1 cellular context compared by ENCODE assay signal in the genomic region with DNA sequence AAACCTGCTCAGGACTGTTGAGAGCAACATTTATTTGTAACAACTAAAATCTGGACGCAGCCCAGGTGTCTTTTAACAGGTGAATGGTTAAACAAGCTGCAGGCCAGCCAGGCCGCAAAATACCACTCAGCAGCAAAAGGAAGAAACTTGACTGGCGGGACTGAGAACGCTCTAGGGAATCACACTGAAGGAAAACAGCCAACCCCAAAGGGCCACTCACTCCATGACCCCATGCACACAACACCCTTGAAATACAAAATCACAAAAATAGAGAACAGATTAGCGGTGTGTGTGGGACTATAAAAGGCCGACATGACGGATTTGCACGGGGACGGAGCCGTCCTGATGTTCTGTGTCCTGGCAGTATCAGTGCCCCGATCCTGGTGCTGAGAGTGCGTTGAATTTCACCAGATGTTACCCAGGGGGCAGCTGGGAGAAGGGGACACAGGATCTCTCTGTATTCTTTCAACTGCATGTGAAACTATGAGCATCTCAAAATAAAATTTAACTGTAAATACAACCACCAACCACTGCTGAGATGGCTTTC.
TF ChIP-seq lines count a peak whose summit lies in the region.

No MANE protein-coding gene starts in this region.

TF ChIP-seq in HEK293T, 16 proteins besides CTCF, POLR2A, EP300 and RAD21:
- no peak for TF ChIP-seq SP1 (IDR thresholded peaks at IDR 0.05)
- TF ChIP-seq ARNT (IDR thresholded peaks at IDR 0.05): no peak
- no peak for TF ChIP-seq CTBP1 (IDR thresholded peaks at IDR 0.05; ENCODE audit: borderline replicate concordance)
- TF ChIP-seq L3MBTL2 (conservative IDR thresholded peaks at IDR 0.05): no peak
- no peak for TF ChIP-seq FOXK2 (IDR thresholded peaks at IDR 0.05)
- no peak for TF ChIP-seq TARDBP (IDR thresholded peaks at IDR 0.05)
- TF ChIP-seq NFRKB (IDR thresholded peaks at IDR 0.05): no peak
- TF ChIP-seq, protein P1, sequence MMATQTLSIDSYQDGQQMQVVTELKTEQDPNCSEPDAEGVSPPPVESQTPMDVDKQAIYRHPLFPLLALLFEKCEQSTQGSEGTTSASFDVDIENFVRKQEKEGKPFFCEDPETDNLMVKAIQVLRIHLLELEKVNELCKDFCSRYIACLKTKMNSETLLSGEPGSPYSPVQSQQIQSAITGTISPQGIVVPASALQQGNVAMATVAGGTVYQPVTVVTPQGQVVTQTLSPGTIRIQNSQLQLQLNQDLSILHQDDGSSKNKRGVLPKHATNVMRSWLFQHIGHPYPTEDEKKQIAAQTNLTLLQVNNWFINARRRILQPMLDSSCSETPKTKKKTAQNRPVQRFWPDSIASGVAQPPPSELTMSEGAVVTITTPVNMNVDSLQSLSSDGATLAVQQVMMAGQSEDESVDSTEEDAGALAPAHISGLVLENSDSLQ (IDR thresholded peaks at IDR 0.05): no peak
- TF ChIP-seq FOXM1 (IDR thresholded peaks at IDR 0.05; ENCODE audit: borderline replicate concordance): no peak
- no peak for TF ChIP-seq ZNF384 (IDR thresholded peaks at IDR 0.05)
- no peak for TF ChIP-seq SUZ12 (IDR thresholded peaks at IDR 0.05)
- TF ChIP-seq BHLHE40 (IDR thresholded peaks at IDR 0.05; ENCODE audit: borderline replicate concordance): no peak
- no peak for TF ChIP-seq HDGF (IDR thresholded peaks at IDR 0.05; ENCODE audit: borderline replicate concordance)
- TF ChIP-seq ELF4 (IDR thresholded peaks at IDR 0.05): no peak
- TF ChIP-seq FOXA1 (IDR thresholded peaks at IDR 0.05): no peak
- TF ChIP-seq LEF1 (IDR thresholded peaks at IDR 0.05; ENCODE audit: borderline replicate concordance): no peak
